ENCODE assay signal across 8 cellular contexts in the genomic region with DNA sequence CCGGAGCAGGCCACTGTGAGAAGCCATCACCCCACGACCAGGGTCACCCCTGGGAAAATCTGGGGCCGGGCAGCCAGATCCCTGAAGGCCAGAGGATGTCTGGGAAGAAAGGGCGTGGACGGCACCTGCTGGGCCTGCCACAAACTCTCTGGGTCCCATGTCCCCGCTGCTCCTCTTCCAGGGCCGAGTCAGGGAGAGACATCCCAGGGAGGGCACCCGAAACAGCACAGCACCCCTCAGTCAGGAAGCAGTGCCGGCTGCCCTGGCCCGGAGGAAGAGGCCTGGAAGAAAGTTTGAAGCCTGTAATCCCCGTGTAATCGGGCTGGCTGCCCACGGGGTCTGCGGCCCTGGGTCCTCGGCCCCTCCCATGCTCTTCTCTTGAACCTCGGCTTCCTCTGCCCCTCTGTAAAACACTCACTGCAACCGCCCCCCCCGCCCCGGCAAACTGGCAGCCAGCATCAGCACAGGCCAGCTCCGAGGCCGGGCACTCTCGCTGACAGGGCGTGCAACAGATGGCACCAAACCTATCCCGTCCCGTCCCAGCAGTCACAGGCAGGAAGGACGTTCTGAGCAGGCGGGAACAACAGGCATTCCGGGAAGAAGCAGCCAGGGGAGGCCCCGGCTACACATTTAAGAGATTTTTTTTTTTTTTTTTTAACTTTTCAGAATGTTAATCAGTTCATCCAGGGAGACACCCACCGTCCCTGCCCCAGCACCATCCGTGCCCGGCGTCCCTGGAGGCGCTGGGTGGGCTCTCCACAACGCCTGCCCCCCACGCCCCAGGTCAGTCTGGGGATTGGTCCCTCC. TPM values are rescaled to one million over a fixed set of nuclear protein-coding genes. Genes with fewer than 3 reads are reported as not detected.
DNase-seq lines count a peak whose midpoint lies in the region; ATAC-seq and TF ChIP-seq lines count a peak whose summit lies in the region.

No MANE protein-coding gene starts in this region.

- H3K27ac ChIP-seq in DND-41 (ENCODE audit: low read length) (peak overlapping the region; percentile 81), stomach (peak overlapping the region; percentile 89 to 98 (median 97))

- peaks cover 8% of the 10 kb centered on the region for H3K36me3 ChIP-seq in DND-41 (ENCODE audit: insufficient read depth, low read length)
- H3K36me3 ChIP-seq in kidney epithelial cell (ENCODE audit: control insufficient read depth, insufficient read depth, low read length), result peaks cover 1% of the 10 kb centered on the region
- H3K36me3 ChIP-seq in stomach, result peaks cover 0 to 21% (median 5%) of the 10 kb centered on the region in 4 donors

- peak overlapping the region; percentile 75 for H3K9ac ChIP-seq in DND-41 (ENCODE audit: low read depth, low read length)

- peaks cover 67% of the 10 kb centered on the region for H3K79me2 ChIP-seq in DND-41 (ENCODE audit: insufficient read depth, low read length)

- peaks cover 41% of the 10 kb centered on the region for H3K4me1 ChIP-seq in DND-41 (ENCODE audit: insufficient read depth, low read length)
- H3K4me1 ChIP-seq in stomach, result peaks cover 44 to 71% (median 63%) of the 10 kb centered on the region in 4 donors

- WGBS in stomach, 5 donors, result 7 to 24% (median 16%) methylated on average over 28 to 36 of the region's 36 CpGs

- no peak for TF ChIP-seq EP300 in stomach (IDR thresholded peaks at IDR 0.05)

- H3K27me3 ChIP-seq in DND-41 (ENCODE audit: insufficient read depth, low read length, poor library complexity), result no peaks in the 10 kb centered on the region
- H3K27me3 ChIP-seq in kidney epithelial cell (ENCODE audit: control insufficient read depth, insufficient read depth, low read length), result no peaks in the 10 kb centered on the region
- no peaks in the 10 kb centered on the region for H3K27me3 ChIP-seq in stomach

- intact Hi-C loops in stomach (cut with DNase I; ENCODE audit: low total_unique reads), result no loop called here

- H3K4me3 ChIP-seq in DND-41 (ENCODE audit: low read depth in 1 of 2, low read length in 2 of 2) (peak overlapping the region; percentile 45 to 75; a peak in 3 of 4 replicates), kidney epithelial cell (ENCODE audit: low read depth, low read length) (peak overlapping the region; percentile 92), stomach (peak overlapping the region; percentile 69 to 99 (median 83))

- no peak for DNase-seq in DND-41
- peak; percentile 23 for DNase-seq in NCI-H69 (lab: John Stamatoyannopoulos, UW)
- DNase-seq in cerebellar cortex (ENCODE audit: low spot score), result peak; percentile 58
- no peak for DNase-seq in kidney epithelial cell (ENCODE audit: low read depth)
- DNase-seq in stomach, result peak; percentile 63
- no peak for DNase-seq in activated gamma-delta T cell treated with Interleukin-2 at 50 U/mL for 16 hours
- no peak for DNase-seq in stimulated activated naive CD4-positive, alpha-beta T cell (lab: John Stamatoyannopoulos, UW)

- H3K4me2 ChIP-seq in DND-41 (ENCODE audit: insufficient read depth, low read length), result peak overlapping the region; percentile 89

- no peak for ATAC-seq in DND-41 (ENCODE audit: insufficient read depth, low read depth)
- ATAC-seq in GM18861 (IDR thresholded peaks at IDR 0.05; ENCODE audit: unreplicated experiment), result no peak

- no peak for TF ChIP-seq POLR2A in stomach (IDR thresholded peaks at IDR 0.05)

- TF ChIP-seq CTCF in DND-41 (IDR thresholded peaks at IDR 0.05; ENCODE audit: borderline replicate concordance, extremely low read depth, low read length, poor library complexity, severe bottlenecking) (no peak), kidney epithelial cell (IDR thresholded peaks at IDR 0.05; ENCODE audit: insufficient read depth, low read length, poor library complexity, severe bottlenecking) (no peak), stomach (IDR thresholded peaks at IDR 0.05) (no peak)

- no peak overlapping the region for H2AFZ ChIP-seq in DND-41 (ENCODE audit: low read depth, low read length)

- H4K20me1 ChIP-seq in DND-41 (ENCODE audit: insufficient read depth, low read length), result peaks cover 30% of the 10 kb centered on the region

- H3K9me3 ChIP-seq in DND-41 (ENCODE audit: insufficient read depth, low read length, severe bottlenecking), result no peaks in the 10 kb centered on the region
- H3K9me3 ChIP-seq in stomach, result no peaks in the 10 kb centered on the region

RNA-seq across cellular contexts. Expression of gene SBNO2, which starts 1.5 kb away (rescaled TPM):
- 48.8 and 56.7 TPM in 2 replicates for total RNA-seq in kidney epithelial cell
- total RNA-seq in stomach, result 10 to 100 TPM; 19.3 to 74.7 (median 63.5) TPM
- polyA plus RNA-seq in stomach, result 10 to 100 TPM; 16.3 to 36.1 (median 23.6) TPM

RNA-seq across cellular contexts. Expression of gene STK11, which starts 33.0 kb away (rescaled TPM):
- total RNA-seq in kidney epithelial cell (78.3 and 86.5 TPM in 2 replicates), stomach (100 to 1,000 TPM in 1 of 5 donors, 10 to 100 TPM in 4; 55.1 to 368 (median 82.3) TPM)
- polyA plus RNA-seq in stomach, result 10 to 100 TPM; 43.1 to 65.3 (median 48.8) TPM

Comparison
In these comparisons a context has a peak if more than half of its experiments do, and no peak if none do; other contexts are left out.
1. DNase-seq: peak in NCI-H69 (single experiment), cerebellar cortex (single experiment) and stomach (single experiment); none in DND-41 (single experiment), kidney epithelial cell (single experiment), activated gamma-delta T cell treated with Interleukin-2 at 50 U/mL for 16 hours (single experiment) and stimulated activated naive CD4-positive, alpha-beta T cell (0 of 6).
2. Peak in every context shown above with its lines, with median percentiles within 50 percentile points of each other: H3K4me3 ChIP-seq.